8 cellular contexts compared by ENCODE assay signal in the genomic region with DNA sequence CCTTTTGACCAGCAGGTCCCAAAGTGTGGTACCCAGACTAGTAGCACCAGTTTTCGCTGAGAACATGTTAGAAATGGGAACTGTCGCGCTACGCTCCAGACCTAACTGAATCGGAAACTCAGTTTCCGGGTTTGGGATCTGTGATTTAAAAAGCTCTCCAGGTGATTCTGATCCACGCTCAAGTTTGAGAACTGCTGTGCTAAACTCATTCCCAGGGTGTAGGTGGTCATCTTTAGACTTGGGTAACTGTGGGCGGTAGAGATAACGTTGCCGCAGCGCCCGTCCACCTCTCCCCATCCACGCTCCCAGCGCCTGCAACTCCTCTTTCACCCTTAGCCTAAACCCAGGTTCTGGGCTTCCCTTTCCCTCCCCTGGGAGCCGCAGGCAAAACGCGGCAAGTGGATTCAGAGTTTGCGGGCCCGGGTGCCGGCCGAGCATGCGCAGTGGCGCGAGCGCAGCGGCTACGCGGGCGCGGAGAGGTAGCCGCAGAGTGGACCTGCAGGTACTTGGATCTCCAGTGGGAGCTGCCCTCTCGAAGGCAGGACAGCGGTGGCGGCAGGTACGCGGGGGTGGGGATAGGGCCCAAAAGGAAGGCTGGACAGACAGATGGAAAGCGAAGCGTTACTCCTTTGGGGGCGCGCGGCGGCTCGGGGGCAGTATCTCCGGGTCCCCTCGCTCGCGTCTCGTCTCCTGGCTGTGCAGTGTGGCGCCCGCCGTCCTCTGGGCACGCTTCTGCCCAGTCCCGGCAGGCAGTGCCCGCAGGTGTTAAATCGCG. TPM values are rescaled to one million over a fixed set of nuclear protein-coding genes. Genes with fewer than 3 reads are reported as not detected.
A peak's percentile ranks its signal among the peaks of the same experiment; 100 is the strongest.
DNase-seq lines count a peak whose midpoint lies in the region; ATAC-seq and TF ChIP-seq lines count a peak whose summit lies in the region.

A gene with protein sequence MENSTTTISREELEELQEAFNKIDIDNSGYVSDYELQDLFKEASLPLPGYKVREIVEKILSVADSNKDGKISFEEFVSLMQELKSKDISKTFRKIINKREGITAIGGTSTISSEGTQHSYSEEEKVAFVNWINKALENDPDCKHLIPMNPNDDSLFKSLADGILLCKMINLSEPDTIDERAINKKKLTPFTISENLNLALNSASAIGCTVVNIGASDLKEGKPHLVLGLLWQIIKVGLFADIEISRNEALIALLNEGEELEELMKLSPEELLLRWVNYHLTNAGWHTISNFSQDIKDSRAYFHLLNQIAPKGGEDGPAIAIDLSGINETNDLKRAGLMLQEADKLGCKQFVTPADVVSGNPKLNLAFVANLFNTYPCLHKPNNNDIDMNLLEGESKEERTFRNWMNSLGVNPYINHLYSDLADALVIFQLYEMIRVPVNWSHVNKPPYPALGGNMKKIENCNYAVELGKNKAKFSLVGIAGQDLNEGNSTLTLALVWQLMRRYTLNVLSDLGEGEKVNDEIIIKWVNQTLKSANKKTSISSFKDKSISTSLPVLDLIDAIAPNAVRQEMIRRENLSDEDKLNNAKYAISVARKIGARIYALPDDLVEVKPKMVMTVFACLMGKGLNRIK (plus strand): TSS at position 443 of the 775 bp plus-strand sequence. CDS start 67,845 bp downstream, outside the sequence.

- H3K9ac ChIP-seq in fibroblast of lung (ENCODE audit: insufficient read depth, low read length) = peak within 1 kb of the TSS; percentile 17

- POLR2A ChIA-PET in naive thymus-derived CD8-positive, alpha-beta T cell (lab: Charles Lee) = interaction anchor here (0.6 to 5.1 kb wide), 3 partner anchors 15 to 128 kb away, joined by 3 to 33 read pairs (median 3); a partner anchor contains a TSS

- TF ChIP-seq CTCF in fibroblast of lung (conservative IDR thresholded peaks at IDR 0.05 in 1 of 2, IDR thresholded peaks at IDR 0.05 in 1 of 2; ENCODE audit: low read depth in 1 of 2, low read length in 2 of 2) = no peak

- in situ Hi-C loops in KBM-7 (cut with MboI; ENCODE audit: low pct_unique_long_range_greater_than_20kb, low sequenced_read_pairs) = loop anchor here (25.0 kb wide), 2 partner anchors 316 to 391 kb away; no protein-coding TSS in a partner anchor

- H3K27me3 Mint-ChIP-seq in naive thymus-derived CD8-positive, alpha-beta T cell = peaks cover 0 to 2% (median 0%) of the 10 kb centered on the region in 5 donors

- peak within 1 kb of the TSS; percentile 54 to 82 (median 69) for H3K4me3 ChIP-seq in fibroblast of lung (replicated peaks in 1 of 4; ENCODE audit: control extremely low read depth in 1 of 4, insufficient read depth in 1 of 4, low read depth in 3 of 4, low read length in 4 of 4)

- H2AFZ ChIP-seq in fibroblast of lung (ENCODE audit: low read length) = peak within 1 kb of the TSS; percentile 93

- H3K27ac ChIP-seq in fibroblast of lung (ENCODE audit: insufficient read depth, low read length) = peak within 1 kb of the TSS; percentile 35

- peaks cover 10 to 30% (median 16%) of the 10 kb centered on the region in 4 donors for H3K4me1 Mint-ChIP-seq in naive thymus-derived CD8-positive, alpha-beta T cell

- H3K4me1 ChIP-seq in fibroblast of lung (ENCODE audit: control insufficient read depth, extremely low read depth, insufficient read depth, low read length) = peaks cover 2% of the 10 kb centered on the region

- H3K9me3 Mint-ChIP-seq in naive thymus-derived CD8-positive, alpha-beta T cell = no peaks in the 10 kb centered on the region

- no peaks in the 10 kb centered on the region for H3K27me3 ChIP-seq in fibroblast of lung (ENCODE audit: control insufficient read depth, insufficient read depth, low read length)

- DNase-seq in DMS79 treated with DMSO at 0.1 percent for 48 hours (lab: John Stamatoyannopoulos, UW) (peak; percentile 89), KBM-7 (peak; percentile 95), activated T-helper 1 cell treated with Interleukin-2 at 50 U/mL for 16 hours (ENCODE audit: low read depth) (peak; percentile 79), fibroblast of lung (ENCODE audit: low read depth in 2 of 2) (peak; percentile 75 to 77)
- DNase-seq in naive thymus-derived CD8-positive, alpha-beta T cell = peak; percentile 68 to 93 (median 86)
- DNase-seq in stimulated activated naive CD4-positive, alpha-beta T cell (lab: John Stamatoyannopoulos, UW) = peak; percentile 65 to 89 (median 81)

- no peaks in the 10 kb centered on the region for H3K79me2 ChIP-seq in fibroblast of lung (ENCODE audit: control insufficient read depth, insufficient read depth, low read length)

- no peaks in the 10 kb centered on the region for H3K36me3 ChIP-seq in fibroblast of lung (ENCODE audit: control insufficient read depth, insufficient read depth, low read length)

- no peaks in the 10 kb centered on the region for H3K36me3 Mint-ChIP-seq in naive thymus-derived CD8-positive, alpha-beta T cell

- ATAC-seq in GM21717 (IDR thresholded peaks at IDR 0.05; ENCODE audit: unreplicated experiment) = peak; percentile 93
- ATAC-seq in naive thymus-derived CD8-positive, alpha-beta T cell = peak; percentile 86 to 87

- H3K4me3 Mint-ChIP-seq in naive thymus-derived CD8-positive, alpha-beta T cell = peak within 1 kb of the TSS; percentile 93 to 99 (median 96)

- H3K27ac Mint-ChIP-seq in naive thymus-derived CD8-positive, alpha-beta T cell = peak within 1 kb of the TSS; percentile 66 to 96 (median 92)

- H4K20me1 ChIP-seq in fibroblast of lung (ENCODE audit: control insufficient read depth, extremely low read depth, insufficient read depth, low read length) = no peaks in the 10 kb centered on the region

- peak within 1 kb of the TSS; percentile 72 for H3K4me2 ChIP-seq in fibroblast of lung (ENCODE audit: extremely low read depth, insufficient read depth, low read length)

- H3K9me3 ChIP-seq in fibroblast of lung (ENCODE audit: control insufficient read depth, insufficient read depth, low read depth, low read length) = no peaks in the 10 kb centered on the region

TF ChIP-seq in PFSK-1, 5 proteins besides CTCF, POLR2A, EP300 and RAD21:
- TF ChIP-seq POLR2AphosphoS5 (IDR thresholded peaks at IDR 0.05; ENCODE audit: low read depth, low read length) (peak; percentile 41; the same call in 1 of the 2 replicates), TAF1 (IDR thresholded peaks at IDR 0.05; ENCODE audit: borderline replicate concordance, insufficient read depth, low read length) (no peak)
TF ChIP-seq in PFSK-1: peak in this region for 1.

RNA-seq across cellular contexts. Expression of the gene that starts here (rescaled TPM):
- polyA plus RNA-seq in PFSK-1 (2012; ENCODE audit: insufficient read length, low read depth) = 0.41 TPM
- total RNA-seq in fibroblast of lung = 0.51 and 0.83 TPM in 2 replicates
- polyA plus RNA-seq in fibroblast of lung = 0.59 and 1.1 TPM in 2 replicates
- 0.49 and 0.61 TPM in 2 replicates for polyA plus RNA-seq in fibroblast of lung (2012)
- polyA minus RNA-seq in fibroblast of lung (ENCODE audit: low replicate concordance) = not detected in 2 replicates
- total RNA-seq in naive thymus-derived CD8-positive, alpha-beta T cell = 1 to 10 TPM; 3.2 to 4.3 TPM
- 1 to 10 TPM; 3.6 to 6.1 (median 4.4) TPM for polyA plus RNA-seq in naive thymus-derived CD8-positive, alpha-beta T cell

Comparison
In these comparisons a context has a peak if more than half of its experiments do, and no peak if none do; other contexts are left out.
1. Peak in every context shown above with its lines: DNase-seq, ATAC-seq, H3K4me3 ChIP-seq and H3K27ac ChIP-seq.